ENCODE assay signal across 22 cellular contexts in genomic region chr16:5428932-5429331, GRCh38.
DNase-seq lines count a peak whose midpoint lies in the region; TF ChIP-seq lines count a peak whose summit lies in the region.
"Had no signal": no experiment of that assay in that cellular context is flagged by ENCODE, and none has a peak within 500 bp of the region (broad histone marks: within the 10 kb centered on the region; RNA-seq: fewer than 3 reads in every experiment).

No MANE protein-coding gene starts in this region.

- no peak overlapping the region for H3K27ac ChIP-seq in C4-2B
- H3K27ac ChIP-seq: heart right ventricle, upper lobe of right lung had no signal

- DNase-seq in HK-2 (ENCODE audit: unreplicated experiment) (peak; percentile 2), SK-N-DZ (ENCODE audit: low spot score) (peak; percentile 46), kidney tubule cell (ENCODE audit: low spot score) (peak; percentile 74), SKM-1 treated with dmso at 0.1 percent for 144 hours (lab: John Stamatoyannopoulos, UW; ENCODE audit: unreplicated experiment) (no peak), GM13976 (ENCODE audit: low spot score) (no peak), SW480 (ENCODE audit: low spot score) (no peak), occipital lobe (lab: John Stamatoyannopoulos, UW) (no peak)
- DNase-seq: ACHN; activated CD4-positive, CD25-positive, alpha-beta regulatory T cell treated with anti-CD3 and anti-CD28 coated beads, Interleukin-2, amount 50 U/mL, for 72 hours; activated effector memory CD4-positive, alpha-beta T cell treated with anti-CD3 and anti-CD28 coated beads, Interleukin-2, amount 50 U/mL, for 16 hours; caudate nucleus; CD4-positive, alpha-beta T cell; effector CD4-positive, alpha-beta T cell; heart right ventricle; Kasumi-1; NCI-H1436; nucleus accumbens; right cardiac atrium; stimulated activated naive CD8-positive, alpha-beta T cell treated with anti-CD3 and anti-CD28 coated beads, Interleukin-15, Interleukin-2, amounts not matched to agents 100 U/mL and 50 U/mL, for 24 hours; T-helper 2 cell; upper lobe of right lung had no signal

- TF ChIP-seq CTCF in C4-2B (conservative IDR thresholded peaks at IDR 0.05) (peak; percentile 33), GM13976 (IDR thresholded peaks at IDR 0.05; ENCODE audit: borderline replicate concordance, control extremely low read depth, extremely low read depth, insufficient read depth, missing control alignments) (no peak)

- in situ Hi-C loops in GM13976 (cut with MboI; ENCODE audit: low sequenced_read_pairs, unreplicated experiment): no loop called here

Comparison
In these comparisons a context has a peak if more than half of its experiments do, and no peak if none do; other contexts are left out.
1. DNase-seq: peak in HK-2 (single experiment), SK-N-DZ (single experiment) and kidney tubule cell (single experiment); none in SKM-1 treated with dmso at 0.1 percent for 144 hours (single experiment), GM13976 (single experiment), SW480 (single experiment) and occipital lobe (single experiment).